In genomic region chr13:21365574-21365973, GRCh38 we compare ENCODE assay signal across 14 cellular contexts.
A peak's percentile ranks its signal among the peaks of the same experiment; 100 is the strongest.
DNase-seq lines count a peak whose midpoint lies in the region; ATAC-seq lines count a peak whose summit lies in the region.
"Had no signal": no experiment of that assay in that cellular context is flagged by ENCODE, and none has a peak within 500 bp of the region (broad histone marks: within the 10 kb centered on the region; RNA-seq: fewer than 3 reads in every experiment).

No MANE protein-coding gene starts in this region.

- intact Hi-C loops in activated CD4-positive, alpha-beta memory T cell treated with anti-CD3 and anti-CD28 coated beads for 36 hours (cut with micrococcal nuclease): no loop called here

- POLR2A ChIA-PET in activated CD4-positive, alpha-beta memory T cell treated with anti-CD3 and anti-CD28 coated beads for 36 hours (lab: Charles Lee): no interaction called here

- peaks cover 10% of the 10 kb centered on the region for H3K4me1 Mint-ChIP-seq in activated CD4-positive, alpha-beta memory T cell treated with anti-CD3 and anti-CD28 coated beads for 36 hours (ENCODE audit: low read depth)
- H3K4me1 Mint-ChIP-seq in effector memory CD8-positive, alpha-beta T cell (ENCODE audit: low read depth in 2 of 2): peaks cover 8 to 10% of the 10 kb centered on the region in 2 donors

- H3K27me3 Mint-ChIP-seq in activated CD4-positive, alpha-beta memory T cell treated with anti-CD3 and anti-CD28 coated beads for 36 hours: no peaks in the 10 kb centered on the region
- H3K27me3 Mint-ChIP-seq in effector memory CD8-positive, alpha-beta T cell: no peaks in the 10 kb centered on the region

- H3K9me3 Mint-ChIP-seq in activated CD4-positive, alpha-beta memory T cell treated with anti-CD3 and anti-CD28 coated beads for 36 hours: no peaks in the 10 kb centered on the region
- no peaks in the 10 kb centered on the region for H3K9me3 Mint-ChIP-seq in effector memory CD8-positive, alpha-beta T cell

- peak; percentile 80 for ATAC-seq in effector memory CD8-positive, alpha-beta T cell (replicated peaks)

- H3K27ac Mint-ChIP-seq in activated CD4-positive, alpha-beta memory T cell treated with anti-CD3 and anti-CD28 coated beads for 36 hours: no peak overlapping the region
- peak overlapping the region; percentile 38 to 85 for H3K27ac Mint-ChIP-seq in effector memory CD8-positive, alpha-beta T cell

- H3K36me3 Mint-ChIP-seq in activated CD4-positive, alpha-beta memory T cell treated with anti-CD3 and anti-CD28 coated beads for 36 hours: no peaks in the 10 kb centered on the region
- H3K36me3 Mint-ChIP-seq in effector memory CD8-positive, alpha-beta T cell (ENCODE audit: insufficient read depth): no peaks in the 10 kb centered on the region

- peak; percentile 41 for DNase-seq in activated gamma-delta T cell treated with Interleukin-2 at 50 U/mL for 16 hours
- DNase-seq in activated gamma-delta T cell (lab: John Stamatoyannopoulos, UW): no peak
- DNase-seq in activated CD4-positive, alpha-beta memory T cell treated with anti-CD3 and anti-CD28 coated beads for 36 hours: peak; percentile 14
- peak in 2 of 3 experiments; percentile 2 to 14 for DNase-seq in effector memory CD8-positive, alpha-beta T cell
- DNase-seq in stimulated activated CD8-positive, alpha-beta memory T cell treated with anti-CD3 and anti-CD28 coated beads, Interleukin-7, amount 100 ng/mL, for 4 hours (ENCODE audit: low read depth in 2 of 2): peak; percentile 12 to 17
- DNase-seq in NCI-H345 (lab: John Stamatoyannopoulos, UW): no peak
- DNase-seq in LoVo (ENCODE audit: low spot score): no peak
- no peak for DNase-seq in NCI-H1930 (lab: John Stamatoyannopoulos, UW)
- DNase-seq: activated effector memory CD4-positive, alpha-beta T cell treated with Interleukin-2 at 50 U/mL for 16 hours; brain microvascular endothelial cell; dermis blood vessel endothelial cell; mammary epithelial cell; NCI-H1417 treated with DMSO at 0.1 percent for 48 hours; testis had no signal

- H3K4me3 Mint-ChIP-seq in activated CD4-positive, alpha-beta memory T cell treated with anti-CD3 and anti-CD28 coated beads for 36 hours: no peak overlapping the region
- H3K4me3 Mint-ChIP-seq in effector memory CD8-positive, alpha-beta T cell: peak overlapping the region; percentile 23 to 26

- CTCF ChIA-PET in activated CD4-positive, alpha-beta memory T cell treated with anti-CD3 and anti-CD28 coated beads for 36 hours (lab: Charles Lee): no interaction called here

Comparison
In these comparisons a context has a peak if more than half of its experiments do, and no peak if none do; other contexts are left out.
1. DNase-seq: peak in activated gamma-delta T cell treated with Interleukin-2 at 50 U/mL for 16 hours (single experiment), activated CD4-positive, alpha-beta memory T cell treated with anti-CD3 and anti-CD28 coated beads for 36 hours (single experiment), effector memory CD8-positive, alpha-beta T cell (2 of 3) and stimulated activated CD8-positive, alpha-beta memory T cell treated with anti-CD3 and anti-CD28 coated beads, Interleukin-7, amount 100 ng/mL, for 4 hours (2 of 2); none in activated gamma-delta T cell (single experiment), NCI-H345 (single experiment), LoVo (single experiment) and NCI-H1930 (0 of 2).